In genomic region chr12:93591137-93591868, GRCh38 we compare ENCODE assay signal across 8 cellular contexts. TPM values are rescaled to one million over a fixed set of nuclear protein-coding genes. Genes with fewer than 3 reads are reported as not detected.
DNase-seq lines count a peak whose midpoint lies in the region; ATAC-seq and TF ChIP-seq lines count a peak whose summit lies in the region.

No MANE protein-coding gene starts in this region.

- H3K4me3 Mint-ChIP-seq in activated CD8-positive, alpha-beta T cell treated with anti-CD3 and anti-CD28 coated beads, Interleukin-2, amount 10 ng/mL, durations not matched to agents 7 days and 5 days: peak overlapping the region; percentile 82

- no peaks in the 10 kb centered on the region for H3K9me3 ChIP-seq in subcutaneous abdominal adipose tissue (ENCODE audit: control insufficient read depth in 5 of 5, low read length in 5 of 5)

- peak; percentile 69 for TF ChIP-seq POLR2A in erythroblast (IDR thresholded peaks at IDR 0.05; ENCODE audit: low read length)

- peaks cover 20% of the 10 kb centered on the region for H3K4me1 ChIP-seq in ACC112 (ENCODE audit: control insufficient read depth, insufficient read depth, low read length, unreplicated experiment)
- peaks cover 2 to 23% (median 6%) of the 10 kb centered on the region in 5 donors for H3K4me1 ChIP-seq in subcutaneous abdominal adipose tissue (ENCODE audit: control insufficient read depth in 5 of 5, insufficient read depth in 5 of 5, low read length in 5 of 5)

- peaks cover 43% of the 10 kb centered on the region for H3K27me3 Mint-ChIP-seq in activated CD8-positive, alpha-beta T cell treated with anti-CD3 and anti-CD28 coated beads, Interleukin-2, amount 10 ng/mL, durations not matched to agents 7 days and 5 days (ENCODE audit: low read depth)

- H3K36me3 Mint-ChIP-seq in activated CD8-positive, alpha-beta T cell treated with anti-CD3 and anti-CD28 coated beads, Interleukin-2, amount 10 ng/mL, durations not matched to agents 7 days and 5 days (ENCODE audit: low read depth): peaks cover 2% of the 10 kb centered on the region

- POLR2A ChIA-PET in activated CD8-positive, alpha-beta T cell treated with anti-CD3 and anti-CD28 coated beads, Interleukin-2, amount 10 ng/mL, durations not matched to agents 7 days and 5 days (lab: Charles Lee): interaction anchor here (0.6 kb wide), 1 partner anchor 10 kb away, joined by 3 read pairs; no protein-coding TSS in a partner anchor

- H3K36me3 ChIP-seq in ACC112 (ENCODE audit: insufficient read depth, low read length) (no peaks in the 10 kb centered on the region), subcutaneous abdominal adipose tissue (ENCODE audit: control insufficient read depth in 5 of 5, insufficient read depth in 5 of 5, low read length in 5 of 5) (no peaks in the 10 kb centered on the region)

- no peaks in the 10 kb centered on the region for H3K79me2 ChIP-seq in ACC112 (ENCODE audit: control insufficient read depth, insufficient read depth, low read length, unreplicated experiment)

- peak overlapping the region; percentile 35 for H3K27ac Mint-ChIP-seq in activated CD8-positive, alpha-beta T cell treated with anti-CD3 and anti-CD28 coated beads, Interleukin-2, amount 10 ng/mL, durations not matched to agents 7 days and 5 days

- ATAC-seq in GM18502 (IDR thresholded peaks at IDR 0.05; ENCODE audit: poor library complexity, unreplicated experiment) (peak; percentile 87), HG02981 (IDR thresholded peaks at IDR 0.05; ENCODE audit: unreplicated experiment) (peak; percentile 71)
- peak; percentile 86 for ATAC-seq in activated CD8-positive, alpha-beta T cell treated with anti-CD3 and anti-CD28 coated beads, Interleukin-2, amount 10 ng/mL, durations not matched to agents 7 days and 5 days

- CTCF ChIA-PET in activated CD8-positive, alpha-beta T cell treated with anti-CD3 and anti-CD28 coated beads, Interleukin-2, amount 10 ng/mL, durations not matched to agents 7 days and 5 days (lab: Charles Lee): interaction anchor here (0.6 to 2.1 kb wide), 7 partner anchors 22 to 511 kb away, joined by 3 to 7 read pairs (median 4); no protein-coding TSS in a partner anchor

- peak overlapping the region; percentile 87 for H3K4me3 ChIP-seq in ACC112 (ENCODE audit: low read depth, low read length)
- H3K4me3 ChIP-seq in subcutaneous abdominal adipose tissue (ENCODE audit: low read depth in 1 of 5, low read length in 5 of 5): peak overlapping the region; percentile 66 to 87 (median 75)

- H2AFZ ChIP-seq in ACC112 (ENCODE audit: low read length, unreplicated experiment): peak overlapping the region; percentile 83

- H3K27me3 ChIP-seq in ACC112 (ENCODE audit: insufficient read depth, low read length) (no peaks in the 10 kb centered on the region), subcutaneous abdominal adipose tissue (ENCODE audit: control insufficient read depth in 5 of 5, insufficient read depth in 4 of 5, low read length in 5 of 5) (no peaks in the 10 kb centered on the region)

- DNase-seq in NCI-H446 (lab: John Stamatoyannopoulos, UW): peak; percentile 54 to 79
- peak; percentile 54 for DNase-seq in activated CD8-positive, alpha-beta T cell treated with anti-CD3 and anti-CD28 coated beads, Interleukin-2, amount 10 ng/mL, durations not matched to agents 7 days and 5 days
- DNase-seq in erythroblast (lab: John Stamatoyannopoulos, UW): peak; percentile 71
- DNase-seq in midbrain (lab: John Stamatoyannopoulos, UW): peak; percentile 78

- H3K9me3 Mint-ChIP-seq in activated CD8-positive, alpha-beta T cell treated with anti-CD3 and anti-CD28 coated beads, Interleukin-2, amount 10 ng/mL, durations not matched to agents 7 days and 5 days (ENCODE audit: insufficient read depth): no peaks in the 10 kb centered on the region

- H3K4me1 Mint-ChIP-seq in activated CD8-positive, alpha-beta T cell treated with anti-CD3 and anti-CD28 coated beads, Interleukin-2, amount 10 ng/mL, durations not matched to agents 7 days and 5 days (ENCODE audit: low read depth): peaks cover 45% of the 10 kb centered on the region

- peak overlapping the region; percentile 87 for H3K27ac ChIP-seq in ACC112 (ENCODE audit: low read depth, low read length)
- H3K27ac ChIP-seq in subcutaneous abdominal adipose tissue (ENCODE audit: low read depth, low read length): peak overlapping the region; percentile 92

- H3K9ac ChIP-seq in subcutaneous abdominal adipose tissue (ENCODE audit: low read length in 5 of 5): peak overlapping the region; percentile 21 to 75 (median 56)

RNA-seq across cellular contexts. Expression of gene SOCS2, which starts 18.8 kb away (rescaled TPM):
- 10 to 100 TPM; 33.7 to 39.0 TPM for total RNA-seq in activated CD8-positive, alpha-beta T cell treated with anti-CD3 and anti-CD28 coated beads, Interleukin-2, amount 10 ng/mL, durations not matched to agents 7 days and 5 days

Comparison
In these comparisons a context has a peak if more than half of its experiments do, and no peak if none do; other contexts are left out.
1. Peak in every context shown above with its lines: DNase-seq, ATAC-seq, H3K4me3 ChIP-seq and H3K27ac ChIP-seq.